30 cellular contexts compared by ENCODE assay signal in the genomic region with DNA sequence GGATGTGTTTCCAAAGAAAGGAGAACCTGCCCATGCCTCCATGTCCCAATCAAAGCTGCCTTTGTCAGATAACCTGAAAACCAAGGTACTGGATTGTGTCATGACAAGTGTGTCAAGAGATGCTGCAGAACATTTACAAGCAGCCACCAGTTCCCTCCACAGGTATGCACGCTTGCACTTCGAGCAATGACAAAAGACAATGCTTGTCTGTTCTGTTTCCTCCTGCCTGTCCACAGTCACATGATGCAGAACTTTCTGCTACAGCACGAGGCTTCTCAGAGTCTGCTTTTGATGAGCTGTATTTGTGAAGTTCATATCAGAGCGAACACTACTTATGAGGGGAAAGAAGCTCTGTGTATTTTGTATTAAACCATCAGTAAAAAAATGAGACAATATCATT.
"Had no signal": no experiment of that assay in that cellular context is flagged by ENCODE, and none has a peak within 500 bp of the region (broad histone marks: within the 10 kb centered on the region; RNA-seq: fewer than 3 reads in every experiment).

No MANE protein-coding gene starts in this region.

- H3K4me1 ChIP-seq: psoas muscle, spleen, suprapubic skin, testis, tibial artery, transverse colon, upper lobe of right lung, uterus had no signal

- H3K4me3 ChIP-seq: neural progenitor cell, ovary, psoas muscle, skin epidermis, smooth muscle cell, spleen, suprapubic skin, testis, tibial artery, transverse colon, upper lobe of right lung, uterus had no signal

- DNase-seq: natural killer cell; occipital lobe; ovary; posterior cingulate gyrus; psoas muscle; right cardiac atrium; spleen; stimulated activated CD4-positive, alpha-beta T cell treated with anti-CD3 and anti-CD28 coated beads, Interleukin-12 subunit alpha, Interleukin-12 subunit beta, amount 100 ng/mL, for 4 hours; stimulated activated CD4-positive, alpha-beta T cell treated with anti-CD3 and anti-CD28 coated beads, Interleukin-1b, Interleukin-23, amount 100 ng/mL, for 48 hours; stimulated activated CD4-positive, alpha-beta T cell treated with anti-CD3 and anti-CD28 coated beads, Interleukin-4, amount 100 ng/mL, for 1 hour; stimulated activated CD4-positive, alpha-beta T cell treated with anti-CD3 and anti-CD28 coated beads, Interleukin-4, amount 100 ng/mL, for 4 hours; stimulated activated CD8-positive, alpha-beta memory T cell treated with anti-CD3 and anti-CD28 coated beads, Interleukin-4, amount 100 ng/mL, for 48 hours; stimulated activated naive CD4-positive, alpha-beta T cell; stimulated activated naive CD8-positive, alpha-beta T cell treated with anti-CD3 and anti-CD28 coated beads, Interleukin-15, amount 100 ng/mL, for 72 hours; stimulated activated naive CD8-positive, alpha-beta T cell treated with anti-CD3 and anti-CD28 coated beads, Interleukin-15, Interleukin-2, amounts not matched to agents 100 U/mL and 50 U/mL, for 24 hours; substantia nigra; testis; tibial artery; transverse colon; upper lobe of right lung; uterus had no signal

- H3K9me3 Mint-ChIP-seq: natural killer cell; nephron; neural progenitor cell; stimulated activated memory B cell treated with anti-CD40 and anti-IgM and Interleukin-4, amounts not matched to agents 10 μg/mL and 1 μg/mL and 100 μg/mL, for 72 hours; stimulated activated naive CD8-positive, alpha-beta T cell treated with anti-CD3 and anti-CD28 coated beads, Interleukin-15, amount 100 ng/mL, for 72 hours; type B pancreatic cell had no signal

- H3K27me3 ChIP-seq: neural progenitor cell, ovary, spleen, suprapubic skin, testis, transverse colon, upper lobe of right lung, uterus had no signal

- ATAC-seq: natural killer cell; psoas muscle; right cardiac atrium; sciatic nerve; stimulated activated memory B cell treated with anti-CD40 and anti-IgM and Interleukin-4, amounts not matched to agents 10 μg/mL and 1 μg/mL and 100 μg/mL, for 72 hours; stimulated activated naive CD8-positive, alpha-beta T cell treated with anti-CD3 and anti-CD28 coated beads, Interleukin-15, amount 100 ng/mL, for 72 hours; stimulated activated naive CD8-positive, alpha-beta T cell treated with anti-CD3 and anti-CD28 coated beads, Interleukin-15, Interleukin-2, amounts not matched to agents 100 U/mL and 50 U/mL, for 24 hours; upper lobe of right lung had no signal

- H3K9me3 ChIP-seq: ovary, psoas muscle, spleen, suprapubic skin, testis, tibial artery, transverse colon, upper lobe of right lung, uterus had no signal

- H3K4me3 Mint-ChIP-seq: natural killer cell; nephron; neural progenitor cell; stimulated activated memory B cell treated with anti-CD40 and anti-IgM and Interleukin-4, amounts not matched to agents 10 μg/mL and 1 μg/mL and 100 μg/mL, for 72 hours; stimulated activated naive CD8-positive, alpha-beta T cell treated with anti-CD3 and anti-CD28 coated beads, Interleukin-15, amount 100 ng/mL, for 72 hours; type B pancreatic cell had no signal

- H3K36me3 Mint-ChIP-seq: natural killer cell; neural progenitor cell; stimulated activated memory B cell treated with anti-CD40 and anti-IgM and Interleukin-4, amounts not matched to agents 10 μg/mL and 1 μg/mL and 100 μg/mL, for 72 hours had no signal

- H3K27me3 Mint-ChIP-seq: stimulated activated memory B cell treated with anti-CD40 and anti-IgM and Interleukin-4, amounts not matched to agents 10 μg/mL and 1 μg/mL and 100 μg/mL, for 72 hours had no signal

- H3K4me1 Mint-ChIP-seq: natural killer cell; neural progenitor cell; stimulated activated memory B cell treated with anti-CD40 and anti-IgM and Interleukin-4, amounts not matched to agents 10 μg/mL and 1 μg/mL and 100 μg/mL, for 72 hours; stimulated activated naive CD8-positive, alpha-beta T cell treated with anti-CD3 and anti-CD28 coated beads, Interleukin-15, amount 100 ng/mL, for 72 hours had no signal

- H3K36me3 ChIP-seq: neural progenitor cell, ovary, spleen, tibial artery, transverse colon, upper lobe of right lung, uterus had no signal

- H3K27ac Mint-ChIP-seq: natural killer cell; neural progenitor cell; progenitor cell of endocrine pancreas; stimulated activated memory B cell treated with anti-CD40 and anti-IgM and Interleukin-4, amounts not matched to agents 10 μg/mL and 1 μg/mL and 100 μg/mL, for 72 hours; stimulated activated naive CD8-positive, alpha-beta T cell treated with anti-CD3 and anti-CD28 coated beads, Interleukin-15, amount 100 ng/mL, for 72 hours; type B pancreatic cell had no signal
